Comparison of ENCODE assay signal across 19 cellular contexts in the genomic region with DNA sequence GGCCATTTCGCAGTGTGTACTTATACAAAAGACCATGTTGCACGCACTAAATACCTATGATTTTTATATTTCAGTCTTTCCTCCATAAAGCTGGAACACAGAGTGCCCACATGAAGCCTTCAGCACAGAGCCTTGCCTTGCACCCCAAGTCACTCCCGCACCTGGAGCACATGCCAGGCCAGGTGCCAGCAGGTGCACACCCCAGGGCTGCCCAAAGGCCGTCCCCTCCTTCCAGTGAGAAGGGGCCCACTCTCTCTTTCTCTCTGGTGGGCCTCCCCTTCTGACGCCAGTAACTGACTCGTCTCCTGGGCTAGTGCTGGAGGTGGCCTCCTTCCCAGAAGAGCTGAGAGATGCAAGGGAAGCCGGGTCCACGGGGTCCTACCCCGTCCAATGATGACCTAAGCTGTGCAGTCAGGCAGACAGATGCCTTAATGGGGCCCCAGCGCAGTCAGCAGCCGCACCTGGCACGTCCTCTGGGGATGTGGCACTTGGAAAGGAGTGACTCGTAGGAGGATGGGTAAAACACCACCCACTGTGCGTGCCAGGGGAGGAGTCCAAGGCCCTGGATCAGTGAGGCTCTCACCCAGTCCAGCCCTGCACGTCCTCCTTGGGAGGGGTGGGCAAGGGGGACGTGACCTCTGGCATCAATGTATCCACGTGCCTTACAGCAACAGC.
"Had no signal": no experiment of that assay in that cellular context is flagged by ENCODE, and none has a peak within 500 bp of the region (broad histone marks: within the 10 kb centered on the region; RNA-seq: fewer than 3 reads in every experiment).

No MANE protein-coding gene starts in this region.

- ATAC-seq: activated CD8-positive, alpha-beta T cell treated with anti-CD3 and anti-CD28 coated beads for 36 hours; foreskin keratinocyte; left colon; pancreas; psoas muscle had no signal

- FAIRE-seq: bronchial epithelial cell, colon, islet of Langerhans, pancreas had no signal

- DNase-seq: activated B cell treated with CpG ODN at 0.5 μM for 24 hours; activated CD4-positive, alpha-beta T cell treated with anti-CD3 and anti-CD28 coated beads, Interleukin-2, amount 50 U/mL, for 1 hour; activated CD8-positive, alpha-beta T cell treated with anti-CD3 and anti-CD28 coated beads for 36 hours; activated T-cell treated with anti-CD3 and anti-CD28 coated beads, Interleukin-2, amount 50 U/mL, for 48 hours; dermis blood vessel endothelial cell; effector CD4-positive, alpha-beta T cell; foreskin keratinocyte; left colon; naive B cell; nephron progenitor cell; psoas muscle; stimulated activated CD4-positive, alpha-beta T cell treated with anti-CD3 and anti-CD28 coated beads, Interleukin-15, amount 100 ng/mL, for 24 hours; stimulated activated CD4-positive, alpha-beta T cell treated with anti-CD3 and anti-CD28 coated beads, Interleukin-2, amount 100 ng/mL, for 24 hours; stimulated activated naive CD4-positive, alpha-beta T cell; T-helper 1 cell had no signal
